15 cellular contexts compared by ENCODE assay signal in genomic region chr14:95273041-95273978, GRCh38. TPM values are rescaled to one million over a fixed set of nuclear protein-coding genes. Genes with fewer than 3 reads are reported as not detected.
A peak's percentile ranks its signal among the peaks of the same experiment; 100 is the strongest.
DNase-seq lines count a peak whose midpoint lies in the region; ATAC-seq, FAIRE-seq and TF ChIP-seq lines count a peak whose summit lies in the region.
"Had no signal": no experiment of that assay in that cellular context is flagged by ENCODE, and none has a peak within 500 bp of the region (broad histone marks: within the 10 kb centered on the region; RNA-seq: fewer than 3 reads in every experiment).

No MANE protein-coding gene starts in this region.

- H3K27me3 Mint-ChIP-seq in astrocyte (ENCODE audit: low read depth, unreplicated experiment), result no peaks in the 10 kb centered on the region
- peaks cover 9% of the 10 kb centered on the region for H3K27me3 Mint-ChIP-seq in activated T-helper 2 cell treated with anti-CD3 and anti-CD28 coated beads, Interferon-gamma antibody, Interleukin-2, Interleukin-4, amounts not matched to agents 10 μg/mL and 5 μg/mL and 100 μg/mL, durations not matched to agents 14 hours and 24 hours and 36 hours (ENCODE audit: low read depth)
- H3K27me3 Mint-ChIP-seq: activated B cell treated with CpG ODN at 0.5 μM for 24 hours had no signal

- no peak overlapping the region for H3K4me3 Mint-ChIP-seq in astrocyte (ENCODE audit: unreplicated experiment)
- no peak overlapping the region for H3K4me3 Mint-ChIP-seq in activated T-helper 2 cell treated with anti-CD3 and anti-CD28 coated beads, Interferon-gamma antibody, Interleukin-2, Interleukin-4, amounts not matched to agents 10 μg/mL and 5 μg/mL and 100 μg/mL, durations not matched to agents 14 hours and 24 hours and 36 hours (ENCODE audit: low read depth)
- H3K4me3 Mint-ChIP-seq: activated B cell treated with CpG ODN at 0.5 μM for 24 hours; activated naive CD4-positive, alpha-beta T cell treated with anti-CD3 and anti-CD28 coated beads, Interleukin-2, amount 50 U/mL, for 24 hours; CD4-positive, CD25-positive, alpha-beta regulatory T cell had no signal

- intact Hi-C loops in upper lobe of right lung (cut with DNase I), result no loop called here
- intact Hi-C loops in activated T-helper 2 cell treated with anti-CD3 and anti-CD28 coated beads, Interferon-gamma antibody, Interleukin-2, Interleukin-4, amounts not matched to agents 10 μg/mL and 5 μg/mL and 100 μg/mL, durations not matched to agents 14 hours and 24 hours and 36 hours (cut with micrococcal nuclease), result no loop called here

- peak; percentile 41 for ATAC-seq in upper lobe of right lung

- H3K79me2 ChIP-seq in astrocyte (ENCODE audit: insufficient read depth, low read length) (no peaks in the 10 kb centered on the region), osteoblast (ENCODE audit: insufficient read depth, low read length) (no peaks in the 10 kb centered on the region)

- H4K20me1 ChIP-seq in astrocyte (ENCODE audit: insufficient read depth, low read length), result no peaks in the 10 kb centered on the region
- H4K20me1 ChIP-seq in osteoblast (ENCODE audit: insufficient read depth, low read length), result no peaks in the 10 kb centered on the region

- no peaks in the 10 kb centered on the region for H3K9me3 Mint-ChIP-seq in astrocyte (ENCODE audit: unreplicated experiment)
- H3K9me3 Mint-ChIP-seq in activated T-helper 2 cell treated with anti-CD3 and anti-CD28 coated beads, Interferon-gamma antibody, Interleukin-2, Interleukin-4, amounts not matched to agents 10 μg/mL and 5 μg/mL and 100 μg/mL, durations not matched to agents 14 hours and 24 hours and 36 hours, result no peaks in the 10 kb centered on the region
- H3K9me3 Mint-ChIP-seq: activated B cell treated with CpG ODN at 0.5 μM for 24 hours; activated naive CD4-positive, alpha-beta T cell treated with anti-CD3 and anti-CD28 coated beads, Interleukin-2, amount 50 U/mL, for 24 hours had no signal

- peaks cover 6% of the 10 kb centered on the region for H3K4me1 Mint-ChIP-seq in astrocyte (ENCODE audit: low read depth, unreplicated experiment)
- peaks cover 3% of the 10 kb centered on the region for H3K4me1 Mint-ChIP-seq in activated T-helper 2 cell treated with anti-CD3 and anti-CD28 coated beads, Interferon-gamma antibody, Interleukin-2, Interleukin-4, amounts not matched to agents 10 μg/mL and 5 μg/mL and 100 μg/mL, durations not matched to agents 14 hours and 24 hours and 36 hours (ENCODE audit: low read depth)
- H3K4me1 Mint-ChIP-seq: activated naive CD4-positive, alpha-beta T cell treated with anti-CD3 and anti-CD28 coated beads, Interleukin-2, amount 50 U/mL, for 24 hours; CD4-positive, CD25-positive, alpha-beta regulatory T cell had no signal

- H3K27ac Mint-ChIP-seq in astrocyte (ENCODE audit: unreplicated experiment), result no peak overlapping the region
- H3K27ac Mint-ChIP-seq in activated T-helper 2 cell treated with anti-CD3 and anti-CD28 coated beads, Interferon-gamma antibody, Interleukin-2, Interleukin-4, amounts not matched to agents 10 μg/mL and 5 μg/mL and 100 μg/mL, durations not matched to agents 14 hours and 24 hours and 36 hours, result no peak overlapping the region
- H3K27ac Mint-ChIP-seq: activated B cell treated with CpG ODN at 0.5 μM for 24 hours; activated naive CD4-positive, alpha-beta T cell treated with anti-CD3 and anti-CD28 coated beads, Interleukin-2, amount 50 U/mL, for 24 hours; CD4-positive, CD25-positive, alpha-beta regulatory T cell had no signal

- H2AFZ ChIP-seq in astrocyte (ENCODE audit: low read depth, low read length) (peak overlapping the region; percentile 23), osteoblast (ENCODE audit: low read length) (no peak overlapping the region)

- DNase-seq in activated CD8-positive, alpha-beta memory T cell treated with anti-CD3 and anti-CD28 coated beads, Interleukin-2, amount 50 U/mL, for 48 hours, result peak; percentile 23
- DNase-seq in activated CD8-positive, alpha-beta memory T cell treated with anti-CD3 and anti-CD28 coated beads, Interleukin-2, amount 50 U/mL, for 4 hours, result no peak
- DNase-seq in astrocyte (ENCODE audit: low read depth) (no peak), mesenteric fat pad (ENCODE audit: low spot score) (peak; percentile 59), upper lobe of right lung (no peak), ureter (ENCODE audit: low spot score) (no peak), osteoblast (ENCODE audit: insufficient read length, low spot score, missing footprints) (no peak)
- no peak for DNase-seq in activated T-helper 2 cell treated with anti-CD3 and anti-CD28 coated beads, Interferon-gamma antibody, Interleukin-2, Interleukin-4, amounts not matched to agents 10 μg/mL and 5 μg/mL and 100 μg/mL, durations not matched to agents 14 hours and 24 hours and 36 hours (ENCODE audit: low spot score)
- DNase-seq: activated B cell treated with CpG ODN at 0.5 μM for 24 hours; CD4-positive, CD25-positive, alpha-beta regulatory T cell; foreskin melanocyte; GF-D8 had no signal

- no peak for FAIRE-seq in astrocyte (lab: Jason Lieb, UNC)

- H3K9me3 ChIP-seq in astrocyte (ENCODE audit: insufficient read depth, low read depth, low read length) (no peaks in the 10 kb centered on the region), upper lobe of right lung (no peaks in the 10 kb centered on the region), osteoblast (ENCODE audit: low read depth, low read length) (no peaks in the 10 kb centered on the region)
- H3K9me3 ChIP-seq: thoracic aorta had no signal

- no peak overlapping the region for H3K9ac ChIP-seq in astrocyte (ENCODE audit: low read length)

- H3K36me3 ChIP-seq in astrocyte (ENCODE audit: insufficient read depth, low read length), result no peaks in the 10 kb centered on the region
- no peaks in the 10 kb centered on the region for H3K36me3 ChIP-seq in upper lobe of right lung
- no peaks in the 10 kb centered on the region for H3K36me3 ChIP-seq in osteoblast (ENCODE audit: insufficient read depth, low read length)
- H3K36me3 ChIP-seq: cardiac muscle cell, thoracic aorta had no signal

- TF ChIP-seq CTCF in astrocyte (IDR thresholded peaks at IDR 0.05; ENCODE audit: insufficient read depth, low read depth, low read length) (no peak), upper lobe of right lung (IDR thresholded peaks at IDR 0.05) (no peak), osteoblast (IDR thresholded peaks at IDR 0.05; ENCODE audit: extremely low read depth, low read depth, low read length) (no peak)

- no peak overlapping the region for H3K4me2 ChIP-seq in astrocyte (ENCODE audit: low read length)
- no peak overlapping the region for H3K4me2 ChIP-seq in osteoblast (ENCODE audit: insufficient read depth, low read length)

- no peaks in the 10 kb centered on the region for H3K4me1 ChIP-seq in astrocyte (ENCODE audit: insufficient read depth, low read length)
- H3K4me1 ChIP-seq in upper lobe of right lung, result no peaks in the 10 kb centered on the region
- no peaks in the 10 kb centered on the region for H3K4me1 ChIP-seq in osteoblast (ENCODE audit: insufficient read depth, low read length)

- H3K4me3 ChIP-seq in astrocyte (ENCODE audit: insufficient read depth, low read depth, low read length) (no peak overlapping the region), upper lobe of right lung (no peak overlapping the region), osteoblast (ENCODE audit: insufficient read depth, low read length) (no peak overlapping the region)
- H3K4me3 ChIP-seq: cardiac muscle cell, thoracic aorta had no signal

- no peak overlapping the region for H3K27ac ChIP-seq in astrocyte (ENCODE audit: low read depth, low read length)
- H3K27ac ChIP-seq in upper lobe of right lung, result no peak overlapping the region
- H3K27ac ChIP-seq in osteoblast (ENCODE audit: low read depth, low read length), result no peak overlapping the region
- H3K27ac ChIP-seq: cardiac muscle cell, thoracic aorta had no signal

- H3K36me3 Mint-ChIP-seq in astrocyte (ENCODE audit: low read depth, unreplicated experiment), result no peaks in the 10 kb centered on the region
- no peaks in the 10 kb centered on the region for H3K36me3 Mint-ChIP-seq in activated T-helper 2 cell treated with anti-CD3 and anti-CD28 coated beads, Interferon-gamma antibody, Interleukin-2, Interleukin-4, amounts not matched to agents 10 μg/mL and 5 μg/mL and 100 μg/mL, durations not matched to agents 14 hours and 24 hours and 36 hours (ENCODE audit: low read depth)
- H3K36me3 Mint-ChIP-seq: activated naive CD4-positive, alpha-beta T cell treated with anti-CD3 and anti-CD28 coated beads, Interleukin-2, amount 50 U/mL, for 24 hours; CD4-positive, CD25-positive, alpha-beta regulatory T cell had no signal

- H3K27me3 ChIP-seq in astrocyte (ENCODE audit: insufficient read depth, low read length) (no peaks in the 10 kb centered on the region), upper lobe of right lung (no peaks in the 10 kb centered on the region), osteoblast (ENCODE audit: insufficient read depth, low read length) (no peaks in the 10 kb centered on the region)
- H3K27me3 ChIP-seq: cardiac muscle cell had no signal

RNA-seq across cellular contexts. Expression of gene CLMN, which starts 46.4 kb away (rescaled TPM):
- total RNA-seq in astrocyte, result 10.8 and 14.0 TPM in 2 replicates
- total RNA-seq in mesenteric fat pad, result 47.4 TPM
- total RNA-seq in upper lobe of right lung, result 19.3 TPM
- total RNA-seq in activated T-helper 2 cell treated with anti-CD3 and anti-CD28 coated beads, Interferon-gamma antibody, Interleukin-2, Interleukin-4, amounts not matched to agents 10 μg/mL and 5 μg/mL and 100 μg/mL, durations not matched to agents 14 hours and 24 hours and 36 hours, result 0.51 and 1.3 TPM in 2 replicates
- 91.9 TPM for total RNA-seq in ureter
- 1.1 and 1.5 TPM in 2 replicates for total RNA-seq in osteoblast

Comparison
In these comparisons a context has a peak if more than half of its experiments do, and no peak if none do; other contexts are left out.
1. DNase-seq: peak in activated CD8-positive, alpha-beta memory T cell treated with anti-CD3 and anti-CD28 coated beads, Interleukin-2, amount 50 U/mL, for 48 hours (single experiment) and mesenteric fat pad (single experiment); none in activated CD8-positive, alpha-beta memory T cell treated with anti-CD3 and anti-CD28 coated beads, Interleukin-2, amount 50 U/mL, for 4 hours (single experiment), astrocyte (single experiment), upper lobe of right lung (single experiment), activated T-helper 2 cell treated with anti-CD3 and anti-CD28 coated beads, Interferon-gamma antibody, Interleukin-2, Interleukin-4, amounts not matched to agents 10 μg/mL and 5 μg/mL and 100 μg/mL, durations not matched to agents 14 hours and 24 hours and 36 hours (single experiment), ureter (single experiment) and osteoblast (single experiment).